1 cellular context compared by ENCODE assay signal in the genomic region with DNA sequence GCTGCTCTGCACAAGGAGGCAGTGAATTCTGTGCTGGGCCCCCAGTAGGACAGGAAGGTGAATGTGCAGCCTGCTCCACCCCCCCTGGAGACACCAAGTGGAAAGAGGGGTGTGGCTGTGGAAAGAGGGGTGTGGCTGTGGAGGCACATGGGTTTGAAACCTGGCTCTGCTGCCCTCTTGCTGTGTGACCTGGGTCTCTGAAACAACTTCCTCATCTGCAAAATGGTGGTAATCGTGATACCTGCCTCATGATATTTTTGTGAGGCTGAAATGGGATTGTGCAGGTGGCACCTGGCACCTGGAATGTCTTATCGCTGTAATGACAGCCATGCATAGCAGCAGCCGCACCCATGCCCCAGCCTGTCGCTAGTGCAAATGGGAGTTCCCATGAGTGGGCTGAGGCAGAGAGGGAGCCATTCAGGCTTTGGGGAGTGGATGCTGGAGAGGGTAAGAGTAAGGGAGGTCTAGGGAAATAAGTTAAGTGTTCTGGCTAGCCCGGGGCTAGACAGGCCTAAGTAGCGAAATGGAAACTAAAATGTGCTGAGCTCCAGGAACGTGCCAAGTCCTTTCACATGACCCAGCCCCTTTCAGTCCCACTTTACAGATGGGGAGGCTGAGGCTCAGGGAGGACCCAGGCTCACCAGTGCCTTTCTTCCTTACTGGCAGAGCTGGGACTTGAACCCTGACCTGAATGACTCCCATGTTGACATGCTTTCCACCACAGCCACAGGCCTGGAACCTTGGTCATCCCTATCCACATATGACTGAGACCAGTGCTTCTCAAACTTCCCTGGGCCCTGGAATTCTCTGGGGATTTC.
TF ChIP-seq lines count a peak whose summit lies in the region.

No MANE protein-coding gene starts in this region.

TF ChIP-seq in K562, 482 proteins besides CTCF, POLR2A, EP300 and RAD21 (continued from another document and continues in another):
- TF ChIP-seq ADNP (tag; IDR thresholded peaks at IDR 0.05), result no peak
- 0 out of 2 replicates have a peak, but pooled peaks have one; percentile 30 for TF ChIP-seq ARID2 (IDR thresholded peaks at IDR 0.05)
- TF ChIP-seq MLLT1 (IDR thresholded peaks at IDR 0.05), result no peak
- no peak for TF ChIP-seq RBM39 (optimal IDR thresholded peaks at IDR 0.05; ENCODE audit: low read depth, low read length)
- no peak for TF ChIP-seq HNRNPUL1 (IDR thresholded peaks at IDR 0.05; ENCODE audit: low read length)
- no peak for TF ChIP-seq E2F3 (CRISPR knock-in tag; IDR thresholded peaks at IDR 0.05)
- TF ChIP-seq EZH2 (IDR thresholded peaks at IDR 0.05; ENCODE audit: borderline replicate concordance, low read depth, low read length), result no peak
- TF ChIP-seq BRD9 (IDR thresholded peaks at IDR 0.05; ENCODE audit: low read depth, partially characterized antibody), result no peak
- TF ChIP-seq MAZ (CRISPR knock-in tag; conservative IDR thresholded peaks at IDR 0.05 in 1 of 2, IDR thresholded peaks at IDR 0.05 in 1 of 2), result peak; percentile 31 to 72; a peak in 2 of 4 replicates
- no peak for TF ChIP-seq TBL1XR1 (IDR thresholded peaks at IDR 0.05; ENCODE audit: low read length in 2 of 2)
- TF ChIP-seq PURB (CRISPR knock-in tag; IDR thresholded peaks at IDR 0.05; ENCODE audit: low read depth), result no peak
- TF ChIP-seq BHLHE40 (IDR thresholded peaks at IDR 0.05; ENCODE audit: low read length), result 0 out of 2 replicates have a peak, but pooled peaks have one; percentile 16
- no peak for TF ChIP-seq ZNF23 (CRISPR knock-in tag; IDR thresholded peaks at IDR 0.05)
- TF ChIP-seq ZKSCAN1 (IDR thresholded peaks at IDR 0.05; ENCODE audit: low read depth, low read length), result peak; percentile 80
- TF ChIP-seq DEAF1 (CRISPR knock-in tag; IDR thresholded peaks at IDR 0.05), result no peak
- 0 out of 4 replicates have a peak, but pooled peaks have one; percentile 6 to 11 for TF ChIP-seq KDM1A (IDR thresholded peaks at IDR 0.05)
- peak; percentile 42 for TF ChIP-seq ATF7 (IDR thresholded peaks at IDR 0.05)
- TF ChIP-seq CLOCK (CRISPR knock-in tag; IDR thresholded peaks at IDR 0.05; ENCODE audit: borderline replicate concordance), result no peak
- TF ChIP-seq GABPB1 (CRISPR knock-in tag; IDR thresholded peaks at IDR 0.05), result no peak
- TF ChIP-seq KLF1 (tag; IDR thresholded peaks at IDR 0.05), result 0 out of 2 replicates have a peak, but pooled peaks have one; percentile 9
- TF ChIP-seq FOS (IDR thresholded peaks at IDR 0.05; ENCODE audit: extremely low read depth, insufficient read length), result no peak
- no peak for TF ChIP-seq ZNF780A (CRISPR knock-in tag; IDR thresholded peaks at IDR 0.05)
- no peak for TF ChIP-seq TAF1 (IDR thresholded peaks at IDR 0.05; ENCODE audit: control insufficient read depth, extremely low read depth, insufficient read depth, low read length, severe bottlenecking)
- TF ChIP-seq, protein P1, sequence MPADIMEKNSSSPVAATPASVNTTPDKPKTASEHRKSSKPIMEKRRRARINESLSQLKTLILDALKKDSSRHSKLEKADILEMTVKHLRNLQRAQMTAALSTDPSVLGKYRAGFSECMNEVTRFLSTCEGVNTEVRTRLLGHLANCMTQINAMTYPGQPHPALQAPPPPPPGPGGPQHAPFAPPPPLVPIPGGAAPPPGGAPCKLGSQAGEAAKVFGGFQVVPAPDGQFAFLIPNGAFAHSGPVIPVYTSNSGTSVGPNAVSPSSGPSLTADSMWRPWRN (IDR thresholded peaks at IDR 0.05; ENCODE audit: low read depth), result no peak
- no peak for TF ChIP-seq ZNF121 (CRISPR knock-in tag; conservative IDR thresholded peaks at IDR 0.05)
- TF ChIP-seq SRSF9 (IDR thresholded peaks at IDR 0.05; ENCODE audit: borderline replicate concordance, low read depth, low read length), result no peak
- peak; percentile 53 for TF ChIP-seq ZFP36 (IDR thresholded peaks at IDR 0.05; ENCODE audit: low read depth, low read length, partially characterized antibody)
- no peak for TF ChIP-seq CSDE1 (IDR thresholded peaks at IDR 0.05)
- TF ChIP-seq FOXM1 (IDR thresholded peaks at IDR 0.05; ENCODE audit: low read depth), result no peak
- no peak for TF ChIP-seq FOXM1 (CRISPR knock-in tag; IDR thresholded peaks at IDR 0.05; ENCODE audit: low read depth)
- no peak for TF ChIP-seq RBM14 (IDR thresholded peaks at IDR 0.05; ENCODE audit: borderline replicate concordance, insufficient read depth, low read depth, low read length)
- TF ChIP-seq ZNF75A (CRISPR knock-in tag; IDR thresholded peaks at IDR 0.05), result no peak
- TF ChIP-seq NKRF (IDR thresholded peaks at IDR 0.05; ENCODE audit: borderline replicate concordance), result peak; percentile 47; the same call in 1 of the 2 replicates
- TF ChIP-seq ZNF668 (CRISPR knock-in tag; IDR thresholded peaks at IDR 0.05), result no peak
- no peak for TF ChIP-seq CHAMP1 (IDR thresholded peaks at IDR 0.05)
- 0 out of 2 replicates have a peak, but pooled peaks have one; percentile 28 for TF ChIP-seq DPF2 (IDR thresholded peaks at IDR 0.05)
- TF ChIP-seq TARDBP (IDR thresholded peaks at IDR 0.05), result 0 out of 2 replicates have a peak, but pooled peaks have one; percentile 35
- TF ChIP-seq, protein P2, sequence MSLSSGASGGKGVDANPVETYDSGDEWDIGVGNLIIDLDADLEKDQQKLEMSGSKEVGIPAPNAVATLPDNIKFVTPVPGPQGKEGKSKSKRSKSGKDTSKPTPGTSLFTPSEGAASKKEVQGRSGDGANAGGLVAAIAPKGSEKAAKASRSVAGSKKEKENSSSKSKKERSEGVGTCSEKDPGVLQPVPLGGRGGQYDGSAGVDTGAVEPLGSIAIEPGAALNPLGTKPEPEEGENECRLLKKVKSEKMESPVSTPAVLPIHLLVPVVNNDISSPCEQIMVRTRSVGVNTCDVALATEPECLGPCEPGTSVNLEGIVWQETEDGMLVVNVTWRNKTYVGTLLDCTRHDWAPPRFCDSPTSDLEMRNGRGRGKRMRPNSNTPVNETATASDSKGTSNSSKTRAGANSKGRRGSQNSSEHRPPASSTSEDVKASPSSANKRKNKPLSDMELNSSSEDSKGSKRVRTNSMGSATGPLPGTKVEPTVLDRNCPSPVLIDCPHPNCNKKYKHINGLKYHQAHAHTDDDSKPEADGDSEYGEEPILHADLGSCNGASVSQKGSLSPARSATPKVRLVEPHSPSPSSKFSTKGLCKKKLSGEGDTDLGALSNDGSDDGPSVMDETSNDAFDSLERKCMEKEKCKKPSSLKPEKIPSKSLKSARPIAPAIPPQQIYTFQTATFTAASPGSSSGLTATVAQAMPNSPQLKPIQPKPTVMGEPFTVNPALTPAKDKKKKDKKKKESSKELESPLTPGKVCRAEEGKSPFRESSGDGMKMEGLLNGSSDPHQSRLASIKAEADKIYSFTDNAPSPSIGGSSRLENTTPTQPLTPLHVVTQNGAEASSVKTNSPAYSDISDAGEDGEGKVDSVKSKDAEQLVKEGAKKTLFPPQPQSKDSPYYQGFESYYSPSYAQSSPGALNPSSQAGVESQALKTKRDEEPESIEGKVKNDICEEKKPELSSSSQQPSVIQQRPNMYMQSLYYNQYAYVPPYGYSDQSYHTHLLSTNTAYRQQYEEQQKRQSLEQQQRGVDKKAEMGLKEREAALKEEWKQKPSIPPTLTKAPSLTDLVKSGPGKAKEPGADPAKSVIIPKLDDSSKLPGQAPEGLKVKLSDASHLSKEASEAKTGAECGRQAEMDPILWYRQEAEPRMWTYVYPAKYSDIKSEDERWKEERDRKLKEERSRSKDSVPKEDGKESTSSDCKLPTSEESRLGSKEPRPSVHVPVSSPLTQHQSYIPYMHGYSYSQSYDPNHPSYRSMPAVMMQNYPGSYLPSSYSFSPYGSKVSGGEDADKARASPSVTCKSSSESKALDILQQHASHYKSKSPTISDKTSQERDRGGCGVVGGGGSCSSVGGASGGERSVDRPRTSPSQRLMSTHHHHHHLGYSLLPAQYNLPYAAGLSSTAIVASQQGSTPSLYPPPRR (CRISPR knock-in tag; IDR thresholded peaks at IDR 0.05; ENCODE audit: borderline replicate concordance), result no peak
- TF ChIP-seq ZNF551 (CRISPR knock-in tag; IDR thresholded peaks at IDR 0.05), result no peak
- TF ChIP-seq L3MBTL2 (IDR thresholded peaks at IDR 0.05), result peak; percentile 76
- no peak for TF ChIP-seq SREBF1 (IDR thresholded peaks at IDR 0.05; ENCODE audit: borderline replicate concordance, low read depth, low read length)
- TF ChIP-seq ZBTB2 (IDR thresholded peaks at IDR 0.05), result peak; percentile 35; the same call in 1 of the 2 replicates
- TF ChIP-seq CEBPB (tag; IDR thresholded peaks at IDR 0.05), result no peak
- TF ChIP-seq BRD4 (IDR thresholded peaks at IDR 0.05), result no peak
